1 cellular context compared by ENCODE assay signal in genomic region chr3:32781211-32781968, GRCh38.
TF ChIP-seq lines count a peak whose summit lies in the region.

No MANE protein-coding gene starts in this region.

TF ChIP-seq in WTC11, 78 proteins besides CTCF, POLR2A, EP300 and RAD21 (continued from another document and continues in another):
- TF ChIP-seq ZSCAN18 (CRISPR knock-in tag; IDR thresholded peaks at IDR 0.05) (no peak), JAZF1 (CRISPR knock-in tag; IDR thresholded peaks at IDR 0.05) (no peak), ATF6 (CRISPR knock-in tag; IDR thresholded peaks at IDR 0.05) (no peak), ATF2 (CRISPR knock-in tag; IDR thresholded peaks at IDR 0.05; ENCODE audit: borderline replicate concordance, low read depth) (no peak), NR2C2 (CRISPR knock-in tag; IDR thresholded peaks at IDR 0.05) (no peak), GTF2I (CRISPR knock-in tag; conservative IDR thresholded peaks at IDR 0.05) (no peak; the same call in 1 of the 2 replicates), SMAD3 (CRISPR knock-in tag; IDR thresholded peaks at IDR 0.05; ENCODE audit: borderline replicate concordance) (no peak), ELF4 (CRISPR knock-in tag; IDR thresholded peaks at IDR 0.05; ENCODE audit: low read depth) (0 out of 2 replicates have a peak, but pooled peaks have one; percentile 18), NFYB (CRISPR knock-in tag; conservative IDR thresholded peaks at IDR 0.05; ENCODE audit: low read depth) (no peak), MAX (CRISPR knock-in tag; IDR thresholded peaks at IDR 0.05) (peak; percentile 65; the same call in 1 of the 2 replicates), JUN (CRISPR knock-in tag; IDR thresholded peaks at IDR 0.05) (no peak), CBFB (CRISPR knock-in tag; IDR thresholded peaks at IDR 0.05; ENCODE audit: low read depth) (no peak), ZNF423 (CRISPR knock-in tag; IDR thresholded peaks at IDR 0.05) (no peak), ATF3 (CRISPR knock-in tag; conservative IDR thresholded peaks at IDR 0.05) (no peak), TEAD4 (CRISPR knock-in tag; IDR thresholded peaks at IDR 0.05) (no peak), EMX1 (CRISPR knock-in tag; IDR thresholded peaks at IDR 0.05) (peak; percentile 78; the same call in 1 of the 2 replicates), ARID4B (CRISPR knock-in tag; IDR thresholded peaks at IDR 0.05; ENCODE audit: borderline replicate concordance) (peak; percentile 85), ZNF281 (CRISPR knock-in tag; IDR thresholded peaks at IDR 0.05) (no peak), SOX15 (CRISPR knock-in tag; IDR thresholded peaks at IDR 0.05) (no peak), ERG (CRISPR knock-in tag; IDR thresholded peaks at IDR 0.05) (no peak), USF1 (CRISPR knock-in tag; IDR thresholded peaks at IDR 0.05) (0 out of 2 replicates have a peak, but pooled peaks have one; percentile 25), GABPB1 (CRISPR knock-in tag; IDR thresholded peaks at IDR 0.05) (peak; percentile 70), ZNF416 (CRISPR knock-in tag; IDR thresholded peaks at IDR 0.05) (peak; percentile 49; the same call in 1 of the 2 replicates), NR1H2 (CRISPR knock-in tag; IDR thresholded peaks at IDR 0.05) (no peak), ZBTB21 (CRISPR knock-in tag; IDR thresholded peaks at IDR 0.05; ENCODE audit: borderline replicate concordance) (no peak), IRF1 (CRISPR knock-in tag; IDR thresholded peaks at IDR 0.05) (no peak), STAT6 (CRISPR knock-in tag; conservative IDR thresholded peaks at IDR 0.05; ENCODE audit: low read depth) (no peak), TP53 (CRISPR knock-in tag; IDR thresholded peaks at IDR 0.05) (no peak), ZMAT4 (CRISPR knock-in tag; IDR thresholded peaks at IDR 0.05) (no peak), FOXP1 (CRISPR knock-in tag; IDR thresholded peaks at IDR 0.05; ENCODE audit: borderline replicate concordance) (no peak), SMAD4 (CRISPR knock-in tag; IDR thresholded peaks at IDR 0.05) (no peak), RORB (CRISPR knock-in tag; IDR thresholded peaks at IDR 0.05) (no peak), PRRX2 (CRISPR knock-in tag; IDR thresholded peaks at IDR 0.05) (0 out of 2 replicates have a peak, but pooled peaks have one; percentile 27), ETV6 (CRISPR knock-in tag; IDR thresholded peaks at IDR 0.05) (peak; percentile 27; the same call in 1 of the 2 replicates), ZNF219 (CRISPR knock-in tag; IDR thresholded peaks at IDR 0.05; ENCODE audit: borderline replicate concordance) (no peak), ZNF317 (CRISPR knock-in tag; IDR thresholded peaks at IDR 0.05; ENCODE audit: borderline replicate concordance, low read depth) (no peak), GRHL2 (CRISPR knock-in tag; IDR thresholded peaks at IDR 0.05; ENCODE audit: insufficient replicate concordance, severe bottlenecking) (no peak), MYBL2 (CRISPR knock-in tag; IDR thresholded peaks at IDR 0.05) (no peak; the same call in none of the 2 replicates), HMGA2 (CRISPR knock-in tag; IDR thresholded peaks at IDR 0.05) (peak; percentile 94), MXD4 (CRISPR knock-in tag; IDR thresholded peaks at IDR 0.05; ENCODE audit: borderline replicate concordance) (no peak), SP1 (CRISPR knock-in tag; conservative IDR thresholded peaks at IDR 0.05) (peak; percentile 75)
